In the genomic region with DNA sequence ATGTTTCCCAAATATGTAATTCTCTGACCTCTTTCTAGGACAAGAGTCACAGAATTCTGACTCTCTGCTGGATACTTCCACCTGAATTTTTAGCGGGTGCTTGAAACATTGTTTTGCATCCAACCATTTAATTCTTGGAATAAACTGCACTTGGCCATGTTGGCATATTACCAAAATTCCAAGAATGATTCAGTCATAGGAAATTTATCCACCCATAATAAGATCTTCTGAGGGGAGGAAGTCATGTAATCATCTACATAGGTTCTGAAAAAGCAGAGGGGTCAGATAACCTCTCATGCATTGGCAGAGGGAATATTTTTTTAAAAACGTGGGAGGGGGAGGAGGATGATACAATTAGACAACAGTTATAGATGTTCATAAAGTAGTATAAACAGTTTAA, we compare ENCODE assay signal across 12 cellular contexts.
DNase-seq lines count a peak whose midpoint lies in the region; ATAC-seq and TF ChIP-seq lines count a peak whose summit lies in the region.
"Had no signal": no experiment of that assay in that cellular context is flagged by ENCODE, and none has a peak within 500 bp of the region (broad histone marks: within the 10 kb centered on the region; RNA-seq: fewer than 3 reads in every experiment).

No MANE protein-coding gene starts in this region.

- peaks cover 33% of the 10 kb centered on the region for H3K4me1 ChIP-seq in foreskin keratinocyte

- ATAC-seq in foreskin keratinocyte: peak; percentile 26
- ATAC-seq in GM21717 (IDR thresholded peaks at IDR 0.05; ENCODE audit: unreplicated experiment): no peak
- ATAC-seq: activated T-cell treated with anti-CD3 and anti-CD28 coated beads, Interleukin-2, amount 50 U/mL, for 4 hours had no signal

- no peak for TF ChIP-seq CTCF in foreskin keratinocyte (conservative IDR thresholded peaks at IDR 0.05)

- no peaks in the 10 kb centered on the region for H3K27me3 ChIP-seq in foreskin keratinocyte
- H3K27me3 ChIP-seq: upper lobe of left lung had no signal

- no peak overlapping the region for H3K27ac ChIP-seq in foreskin keratinocyte
- H3K27ac ChIP-seq: upper lobe of left lung had no signal

- DNase-seq in HCEC 1CT (peak; percentile 79), SW 1271 (lab: John Stamatoyannopoulos, UW) (peak; percentile 57 to 92), foreskin keratinocyte (peak; percentile 16 to 54), smooth muscle cell of the brain vasculature (ENCODE audit: low read depth, low spot score) (peak; percentile 18), NCI-H2171 (lab: John Stamatoyannopoulos, UW) (no peak)
- DNase-seq in stimulated activated CD8-positive, alpha-beta memory T cell treated with anti-CD3 and anti-CD28 coated beads, Interleukin-4, amount 100 ng/mL, for 48 hours: no peak
- DNase-seq: activated T-cell treated with anti-CD3 and anti-CD28 coated beads, Interleukin-2, amount 50 U/mL, for 4 hours; cortex of kidney; NCI-H1694; OCI-M1; upper lobe of left lung had no signal

Comparison
In these comparisons a context has a peak if more than half of its experiments do, and no peak if none do; other contexts are left out.
1. DNase-seq: peak in HCEC 1CT (single experiment), SW 1271 (2 of 2), foreskin keratinocyte (2 of 2) and smooth muscle cell of the brain vasculature (single experiment); none in stimulated activated CD8-positive, alpha-beta memory T cell treated with anti-CD3 and anti-CD28 coated beads, Interleukin-4, amount 100 ng/mL, for 48 hours (single experiment) and NCI-H2171 (single experiment).